14 cellular contexts compared by ENCODE assay signal in the genomic region with DNA sequence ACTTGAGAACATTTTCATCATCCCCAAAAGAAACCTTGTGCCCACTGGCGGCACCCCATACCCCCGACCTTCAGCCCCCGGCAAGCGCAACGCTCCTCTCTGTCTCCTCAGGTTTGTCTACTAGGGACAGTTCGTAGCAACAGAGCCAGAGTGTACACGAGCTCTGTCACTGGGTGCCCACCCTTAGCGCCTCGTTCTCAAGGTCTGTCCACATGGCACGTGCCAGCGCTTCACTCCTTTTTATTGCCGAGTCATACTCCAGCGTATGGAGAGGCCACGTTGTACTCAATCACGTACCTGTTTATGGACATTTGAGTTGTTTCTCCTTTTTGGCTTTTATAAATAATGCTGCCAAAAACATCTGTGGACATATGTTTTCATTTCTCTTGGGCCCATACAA.
"Had no signal": no experiment of that assay in that cellular context is flagged by ENCODE, and none has a peak within 500 bp of the region (broad histone marks: within the 10 kb centered on the region; RNA-seq: fewer than 3 reads in every experiment).

No MANE protein-coding gene starts in this region.

- ATAC-seq: activated T-helper 17 cell treated with anti-CD3 and anti-CD28 coated beads, Interleukin-2, amount 50 U/mL, for 72 hours; gastrocnemius medialis; natural killer cell; sciatic nerve had no signal

- H3K27me3 ChIP-seq: ascending aorta, gastrocnemius medialis, tibial artery had no signal

- H3K36me3 ChIP-seq: ascending aorta, breast epithelium, gastrocnemius medialis, prostate gland, tibial artery had no signal

- H3K4me1 Mint-ChIP-seq: natural killer cell had no signal

- H3K4me3 ChIP-seq: ascending aorta, breast epithelium, gastrocnemius medialis, prostate gland, tibial artery had no signal

- H3K27me3 Mint-ChIP-seq: activated T-helper 17 cell treated with anti-CD3 and anti-CD28 coated beads, Interleukin-2, amount 50 U/mL, for 72 hours had no signal

- DNase-seq: activated CD4-positive, alpha-beta T cell treated with anti-CD3 and anti-CD28 coated beads, Interleukin-2, amount 10 ng/mL, durations not matched to agents 24 days and 14 days; activated naive CD4-positive, alpha-beta T cell treated with Interleukin-2 at 50 U/mL for 16 hours; erythroblast; mesenchymal stem cell; stimulated activated CD4-positive, alpha-beta T cell treated with anti-CD3 and anti-CD28 coated beads, Interleukin-1b, Interleukin-23, amount 100 ng/mL, for 48 hours had no signal

- H3K36me3 Mint-ChIP-seq: natural killer cell had no signal

- H3K9me3 ChIP-seq: ascending aorta, breast epithelium, gastrocnemius medialis, prostate gland, tibial artery had no signal

- H3K9me3 Mint-ChIP-seq: activated CD4-positive, alpha-beta T cell treated with anti-CD3 and anti-CD28 coated beads, Interleukin-2, amount 10 ng/mL, durations not matched to agents 24 days and 14 days; activated T-helper 17 cell treated with anti-CD3 and anti-CD28 coated beads, Interleukin-2, amount 50 U/mL, for 72 hours; natural killer cell; T-helper 1 cell treated with Interleukin-12 subunit alpha and Interleukin-12 subunit beta and Interleukin-4 antibody, amounts not matched to agents 30 μg/mL and 1 μg/mL, for 36 hours had no signal

- H3K27ac Mint-ChIP-seq: activated CD4-positive, alpha-beta T cell treated with anti-CD3 and anti-CD28 coated beads, Interleukin-2, amount 10 ng/mL, durations not matched to agents 24 days and 14 days; activated T-helper 17 cell treated with anti-CD3 and anti-CD28 coated beads, Interleukin-2, amount 50 U/mL, for 72 hours; natural killer cell; T-helper 1 cell treated with Interleukin-12 subunit alpha and Interleukin-12 subunit beta and Interleukin-4 antibody, amounts not matched to agents 30 μg/mL and 1 μg/mL, for 36 hours had no signal

- H3K27ac ChIP-seq: ascending aorta, breast epithelium, gastrocnemius medialis, prostate gland, tibial artery had no signal

- H3K4me1 ChIP-seq: ascending aorta, breast epithelium, gastrocnemius medialis, prostate gland, tibial artery had no signal

- H3K4me3 Mint-ChIP-seq: activated CD4-positive, alpha-beta T cell treated with anti-CD3 and anti-CD28 coated beads, Interleukin-2, amount 10 ng/mL, durations not matched to agents 24 days and 14 days; activated T-helper 17 cell treated with anti-CD3 and anti-CD28 coated beads, Interleukin-2, amount 50 U/mL, for 72 hours; natural killer cell; T-helper 1 cell treated with Interleukin-12 subunit alpha and Interleukin-12 subunit beta and Interleukin-4 antibody, amounts not matched to agents 30 μg/mL and 1 μg/mL, for 36 hours had no signal
